23 cellular contexts compared by ENCODE assay signal in genomic region chr10:132059760-132060508, GRCh38. TPM values are rescaled to one million over a fixed set of nuclear protein-coding genes. Genes with fewer than 3 reads are reported as not detected.
A peak's percentile ranks its signal among the peaks of the same experiment; 100 is the strongest.
DNase-seq lines count a peak whose midpoint lies in the region; ATAC-seq and TF ChIP-seq lines count a peak whose summit lies in the region.
"Had no signal": no experiment of that assay in that cellular context is flagged by ENCODE, and none has a peak within 500 bp of the region (broad histone marks: within the 10 kb centered on the region; RNA-seq: fewer than 3 reads in every experiment).

No MANE protein-coding gene starts in this region.

- H3K36me3 Mint-ChIP-seq in WTC11, result peaks cover 6% of the 10 kb centered on the region
- H3K36me3 Mint-ChIP-seq in activated T-cell treated with anti-CD3 and anti-CD28 coated beads, Interleukin-2, amount 50 U/mL, for 72 hours (ENCODE audit: insufficient read depth in 2 of 2), result no peaks in the 10 kb centered on the region
- H3K36me3 Mint-ChIP-seq: natural killer cell had no signal

- peaks cover 10% of the 10 kb centered on the region for H3K4me1 Mint-ChIP-seq in WTC11
- H3K4me1 Mint-ChIP-seq in activated T-cell treated with anti-CD3 and anti-CD28 coated beads, Interleukin-2, amount 50 U/mL, for 72 hours (ENCODE audit: low read depth), result no peaks in the 10 kb centered on the region
- H3K4me1 Mint-ChIP-seq: activated B cell treated with CpG ODN at 0.5 μM for 24 hours, natural killer cell had no signal

- H3K9me3 Mint-ChIP-seq in WTC11, result peaks cover 10% of the 10 kb centered on the region
- H3K9me3 Mint-ChIP-seq in activated T-cell treated with anti-CD3 and anti-CD28 coated beads, Interleukin-2, amount 50 U/mL, for 72 hours, result no peaks in the 10 kb centered on the region
- H3K9me3 Mint-ChIP-seq: activated B cell treated with CpG ODN at 0.5 μM for 24 hours, natural killer cell had no signal

- POLR2A ChIA-PET in HEK293 (lab: Yijun Ruan, JAX), result no interaction called here
- POLR2A ChIA-PET in WTC11 (lab: Charles Lee), result no interaction called here

- no peaks in the 10 kb centered on the region for H3K4me1 ChIP-seq in HEK293 (ENCODE audit: control insufficient read depth, insufficient read depth, low read length)

- no peaks in the 10 kb centered on the region for H3K27me3 Mint-ChIP-seq in WTC11 (ENCODE audit: low read depth)
- H3K27me3 Mint-ChIP-seq in activated T-cell treated with anti-CD3 and anti-CD28 coated beads, Interleukin-2, amount 50 U/mL, for 72 hours (ENCODE audit: low read depth), result peaks cover 13% of the 10 kb centered on the region

- in situ Hi-C loops in G401 (cut with HindIII; ENCODE audit: low sequenced_read_pairs), result no loop called here

- peak overlapping the region; percentile 35; the same call in 1 of the 2 replicates for H3K27ac Mint-ChIP-seq in WTC11
- no peak overlapping the region for H3K27ac Mint-ChIP-seq in activated T-cell treated with anti-CD3 and anti-CD28 coated beads, Interleukin-2, amount 50 U/mL, for 72 hours
- H3K27ac Mint-ChIP-seq: activated B cell treated with CpG ODN at 0.5 μM for 24 hours, natural killer cell had no signal

- H3K27ac ChIP-seq in HEK293 (ENCODE audit: extremely low read depth, low read depth, low read length) (no peak overlapping the region), substantia nigra (ENCODE audit: low read depth, low read length, poor library complexity, severe bottlenecking) (peak overlapping the region; percentile 99)
- H3K27ac ChIP-seq: ovary, thoracic aorta had no signal

- CTCF ChIA-PET in HEK293 (lab: Yijun Ruan, JAX), result interaction anchor here (0.6 kb wide), 1 partner anchor 1064 kb away, joined by 5 read pairs; no protein-coding TSS in a partner anchor
- CTCF ChIA-PET in WTC11 (lab: Charles Lee), result interaction anchor here (0.7 to 1.6 kb wide), 3 partner anchors 37 to 83 kb away, joined by 3 to 4 read pairs (median 3); no protein-coding TSS in a partner anchor

- H3K9me3 ChIP-seq in HEK293 (ENCODE audit: control insufficient read depth, insufficient read depth, low read depth, low read length), result no peaks in the 10 kb centered on the region
- H3K9me3 ChIP-seq: ovary, thoracic aorta had no signal

- H3K4me3 Mint-ChIP-seq in WTC11, result no peak overlapping the region
- H3K4me3 Mint-ChIP-seq in activated T-cell treated with anti-CD3 and anti-CD28 coated beads, Interleukin-2, amount 50 U/mL, for 72 hours, result no peak overlapping the region
- H3K4me3 Mint-ChIP-seq: activated B cell treated with CpG ODN at 0.5 μM for 24 hours, natural killer cell had no signal

- H3K4me3 ChIP-seq in HEK293 (ENCODE audit: low read depth, low read length), result no peak overlapping the region
- H3K4me3 ChIP-seq: ovary, thoracic aorta had no signal

- no peak; the same call in 1 of the 2 replicates for ATAC-seq in WTC11
- no peak for ATAC-seq in activated T-cell treated with anti-CD3 and anti-CD28 coated beads, Interleukin-2, amount 50 U/mL, for 72 hours (replicated peaks in 1 of 2)
- ATAC-seq: left colon, natural killer cell had no signal

- TF ChIP-seq CTCF in HEK293 (tag by site-specific recombination; IDR thresholded peaks at IDR 0.05) (no peak), WTC11 (IDR thresholded peaks at IDR 0.05) (no peak)

- DNase-seq in WTC11 (ENCODE audit: low spot score), result no peak
- peak; percentile 81 for DNase-seq in medulla oblongata (ENCODE audit: extremely low spot score)
- peak in 34 of 49 donors; percentile 30 to 89 (median 54) for DNase-seq in substantia nigra (lab: John Stamatoyannopoulos, UW)
- DNase-seq in activated T-cell treated with anti-CD3 and anti-CD28 coated beads, Interleukin-2, amount 50 U/mL, for 72 hours, result no peak
- no peak for DNase-seq in G401 (ENCODE audit: low spot score)
- DNase-seq in activated CD4-positive, CD25-positive, alpha-beta regulatory T cell (lab: John Stamatoyannopoulos, UW), result no peak
- DNase-seq: activated B cell treated with CpG ODN at 0.5 μM for 24 hours; activated CD4-positive, alpha-beta T cell treated with anti-CD3 and anti-CD28 coated beads, Interleukin-2, amount 50 U/mL, for 48 hours; activated naive CD4-positive, alpha-beta T cell; activated T-cell treated with anti-CD3 and anti-CD28 coated beads for 4 hours; DMS79 treated with DMSO at 0.1 percent for 48 hours; IMR-90; left colon; natural killer cell; NCI-H1436; NCI-H2171 treated with DMSO at 0.1 percent for 48 hours; NCI-H69; ovary; stimulated activated CD4-positive, alpha-beta T cell treated with anti-CD3 and anti-CD28 coated beads, Interleukin-1b, Interleukin-23, amount 100 ng/mL, for 48 hours; T-helper 9 cell had no signal

- no peaks in the 10 kb centered on the region for H3K36me3 ChIP-seq in HEK293 (ENCODE audit: control insufficient read depth in 2 of 2, insufficient read depth in 1 of 2, low read length in 2 of 2)
- H3K36me3 ChIP-seq: ovary, thoracic aorta had no signal

TF ChIP-seq in HEK293, 187 proteins besides CTCF, POLR2A, EP300 and RAD21:
- TF ChIP-seq ZNF654 (tag by site-specific recombination; IDR thresholded peaks at IDR 0.05; ENCODE audit: low read depth) (no peak), ZNF404 (tag by site-specific recombination; IDR thresholded peaks at IDR 0.05) (no peak), ZNF639 (tag by site-specific recombination; IDR thresholded peaks at IDR 0.05) (no peak), KLF9 (tag by site-specific recombination; IDR thresholded peaks at IDR 0.05; ENCODE audit: low read depth) (0 out of 2 replicates have a peak, but pooled peaks have one; percentile 10), ZNF302 (tag by site-specific recombination; IDR thresholded peaks at IDR 0.05; ENCODE audit: low read depth) (no peak)

TF ChIP-seq in WTC11, 78 proteins besides CTCF, POLR2A, EP300 and RAD21 (continues in another document):
- TF ChIP-seq PREB (CRISPR knock-in tag; IDR thresholded peaks at IDR 0.05; ENCODE audit: borderline replicate concordance) (no peak), GABPB1 (CRISPR knock-in tag; IDR thresholded peaks at IDR 0.05) (no peak), TEAD4 (CRISPR knock-in tag; IDR thresholded peaks at IDR 0.05) (no peak), FOXJ3 (CRISPR knock-in tag; IDR thresholded peaks at IDR 0.05; ENCODE audit: borderline replicate concordance) (no peak), AFF4 (CRISPR knock-in tag; IDR thresholded peaks at IDR 0.05; ENCODE audit: borderline replicate concordance) (no peak), ZNF671 (CRISPR knock-in tag; IDR thresholded peaks at IDR 0.05) (no peak), ZBTB21 (CRISPR knock-in tag; IDR thresholded peaks at IDR 0.05; ENCODE audit: borderline replicate concordance) (no peak), ZNF121 (CRISPR knock-in tag; IDR thresholded peaks at IDR 0.05) (no peak)
- TF ChIP-seq, protein P1, sequence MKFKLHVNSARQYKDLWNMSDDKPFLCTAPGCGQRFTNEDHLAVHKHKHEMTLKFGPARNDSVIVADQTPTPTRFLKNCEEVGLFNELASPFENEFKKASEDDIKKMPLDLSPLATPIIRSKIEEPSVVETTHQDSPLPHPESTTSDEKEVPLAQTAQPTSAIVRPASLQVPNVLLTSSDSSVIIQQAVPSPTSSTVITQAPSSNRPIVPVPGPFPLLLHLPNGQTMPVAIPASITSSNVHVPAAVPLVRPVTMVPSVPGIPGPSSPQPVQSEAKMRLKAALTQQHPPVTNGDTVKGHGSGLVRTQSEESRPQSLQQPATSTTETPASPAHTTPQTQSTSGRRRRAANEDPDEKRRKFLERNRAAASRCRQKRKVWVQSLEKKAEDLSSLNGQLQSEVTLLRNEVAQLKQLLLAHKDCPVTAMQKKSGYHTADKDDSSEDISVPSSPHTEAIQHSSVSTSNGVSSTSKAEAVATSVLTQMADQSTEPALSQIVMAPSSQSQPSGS (CRISPR knock-in tag; IDR thresholded peaks at IDR 0.05; ENCODE audit: borderline replicate concordance, low read depth), result no peak

RNA-seq across cellular contexts. Expression of gene JAKMIP3, which starts 5.8 kb away (rescaled TPM):
- total RNA-seq in WTC11 (2021), result 1.2 to 1.7 TPM (median 1.4 TPM) in 3 replicates
- total RNA-seq in activated T-cell treated with anti-CD3 and anti-CD28 coated beads, Interleukin-2, amount 50 U/mL, for 72 hours, result 1 to 10 TPM; 2.7 to 6.6 TPM
- total RNA-seq in G401 (2014; rRNA removed; shearing (Covaris generic)), result 0.27 TPM in 1 of 2 replicates, not detected in the other
- total RNA-seq: bronchial epithelial cell had no signal

Comparison
In these comparisons a context has a peak if more than half of its experiments do, and no peak if none do; other contexts are left out.
1. DNase-seq: peak in medulla oblongata (single experiment) and substantia nigra (34 of 49); none in WTC11 (single experiment), activated T-cell treated with anti-CD3 and anti-CD28 coated beads, Interleukin-2, amount 50 U/mL, for 72 hours (0 of 2), G401 (single experiment) and activated CD4-positive, CD25-positive, alpha-beta regulatory T cell (0 of 4).